ENCODE assay signal across 9 cellular contexts in the genomic region with DNA sequence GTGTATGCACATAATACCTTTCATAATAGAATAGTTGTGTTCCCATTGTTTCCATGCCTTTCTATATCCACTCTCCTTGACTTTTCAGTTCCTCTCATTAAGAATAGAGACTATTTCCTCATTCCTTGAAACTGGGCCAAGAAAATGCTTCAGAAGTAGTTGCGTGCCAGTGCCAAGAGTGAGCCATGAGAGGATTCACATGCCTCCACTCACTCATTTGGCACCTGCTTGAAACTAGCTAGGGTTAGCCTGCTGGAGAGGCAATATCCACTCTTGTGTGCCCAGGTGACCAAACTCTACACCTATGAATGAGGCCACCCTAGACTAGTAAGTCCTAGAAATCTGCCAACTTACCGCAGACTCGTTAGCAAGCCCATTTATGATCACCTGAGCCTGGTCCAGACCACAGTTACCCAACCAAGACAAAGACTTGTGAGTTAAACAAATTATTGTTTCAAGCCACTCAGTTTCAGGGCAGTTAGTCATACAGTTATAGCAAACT.
DNase-seq lines count a peak whose midpoint lies in the region; ATAC-seq, FAIRE-seq and TF ChIP-seq lines count a peak whose summit lies in the region.
"Had no signal": no experiment of that assay in that cellular context is flagged by ENCODE, and none has a peak within 500 bp of the region (broad histone marks: within the 10 kb centered on the region; RNA-seq: fewer than 3 reads in every experiment).

No MANE protein-coding gene starts in this region.

- H2BK20ac ChIP-seq in IMR-90 (ENCODE audit: low read depth, low read length): peak overlapping the region; percentile 23; the same call in 1 of the 2 replicates

- H3K27me3 ChIP-seq in IMR-90 (ENCODE audit: control insufficient read depth, insufficient read depth, low read length) (no peaks in the 10 kb centered on the region), endothelial cell of umbilical vein (ENCODE audit: control insufficient read depth in 2 of 2, insufficient read depth in 2 of 2, low read length in 2 of 2) (no peaks in the 10 kb centered on the region), upper lobe of right lung (no peaks in the 10 kb centered on the region)
- H3K27me3 ChIP-seq: SJSA1 had no signal

- peaks cover 3% of the 10 kb centered on the region; the same call in 1 of the 2 replicates for H3K4me1 ChIP-seq in IMR-90 (ENCODE audit: control insufficient read depth, insufficient read depth, low read length)
- peaks cover 13% of the 10 kb centered on the region for H3K4me1 ChIP-seq in endothelial cell of umbilical vein (ENCODE audit: control insufficient read depth, extremely low read depth, insufficient read depth, low read length)
- H3K4me1 ChIP-seq in upper lobe of right lung: peaks cover 27% of the 10 kb centered on the region

- no peak overlapping the region for H3K18ac ChIP-seq in IMR-90 (ENCODE audit: low read depth, low read length)

- TF ChIP-seq POLR2A in IMR-90 (IDR thresholded peaks at IDR 0.05; ENCODE audit: low read depth, low read length) (no peak), endothelial cell of umbilical vein (IDR thresholded peaks at IDR 0.05; ENCODE audit: low read depth, low read length) (no peak)

- H2AFZ ChIP-seq in IMR-90 (replicated peaks; ENCODE audit: low read length, poor library complexity) (no peak overlapping the region), endothelial cell of umbilical vein (ENCODE audit: low read depth, low read length) (no peak overlapping the region)

- ATAC-seq in Right ventricle myocardium inferior (peak; percentile 69), IMR-90 (ENCODE audit: low read depth) (no peak), upper lobe of right lung (peak; percentile 95), GM21381 (IDR thresholded peaks at IDR 0.05; ENCODE audit: unreplicated experiment) (no peak)

- H4K8ac ChIP-seq in IMR-90 (ENCODE audit: low read depth in 2 of 2, low read length in 2 of 2): no peak overlapping the region; a peak in 1 of 4 replicates

- TF ChIP-seq RAD21 in IMR-90 (IDR thresholded peaks at IDR 0.05; ENCODE audit: low read length): no peak

- no peak overlapping the region for H3K23ac ChIP-seq in IMR-90 (ENCODE audit: low read depth, low read length)

- no peak overlapping the region for H4K5ac ChIP-seq in IMR-90 (ENCODE audit: low read depth, low read length)

- H3K9ac ChIP-seq in IMR-90 (ENCODE audit: low read depth, low read length) (no peak overlapping the region), endothelial cell of umbilical vein (replicated peaks; ENCODE audit: extremely low read depth, insufficient read depth, low read length) (no peak overlapping the region)

- H3K4me2 ChIP-seq in IMR-90 (ENCODE audit: low read depth, low read length) (no peak overlapping the region), endothelial cell of umbilical vein (ENCODE audit: insufficient read depth, low read length) (no peak overlapping the region)

- CTCF ChIA-PET in IMR-90 (lab: Yijun Ruan, JAX): no interaction called here
- CTCF ChIA-PET in endothelial cell of umbilical vein (lab: Charles Lee): interaction anchor here (1.3 to 6.7 kb wide), 4 partner anchors 385 to 612 kb away, joined by 3 to 71 read pairs (median 35); no protein-coding TSS in a partner anchor

- WGBS in IMR-90 (ENCODE audit: extremely low coverage in 2 of 2, insufficient read length in 1 of 2), 2 experiments: no CpG with 5 or more reads among the region's 3 CpGs

- no peak overlapping the region for H2AK9ac ChIP-seq in IMR-90 (replicated peaks; ENCODE audit: low read depth, low read length, poor library complexity)

- H3K79me1 ChIP-seq in IMR-90 (ENCODE audit: low read depth in 1 of 2, low read length in 2 of 2): no peaks in the 10 kb centered on the region

- H3K14ac ChIP-seq in IMR-90 (replicated peaks; ENCODE audit: low read depth, low read length): no peak overlapping the region

- FAIRE-seq in endothelial cell of umbilical vein (lab: Jason Lieb, UNC): peak; percentile 79

- BruUV-seq in IMR-90 (replicated peaks; lab: Mats Ljungman, UMichigan): no TSS peak
- no TSS peak for BruUV-seq in endothelial cell of umbilical vein (replicated peaks; lab: Mats Ljungman, UMichigan)

- no peaks in the 10 kb centered on the region for H3K79me2 ChIP-seq in endothelial cell of umbilical vein (ENCODE audit: control insufficient read depth, insufficient read depth, low read length)

- no peaks in the 10 kb centered on the region for H3K9me3 ChIP-seq in IMR-90 (ENCODE audit: control insufficient read depth, insufficient read depth, low read length)
- no peaks in the 10 kb centered on the region for H3K9me3 ChIP-seq in endothelial cell of umbilical vein (replicated peaks; ENCODE audit: control insufficient read depth, insufficient read depth, low read length)
- no peaks in the 10 kb centered on the region for H3K9me3 ChIP-seq in upper lobe of right lung
- H3K9me3 ChIP-seq: SJSA1 had no signal

- dilution Hi-C loops in IMR-90 (cut with HindIII; ENCODE audit: low sequenced_read_pairs, unreplicated experiment) (no loop called here), endothelial cell of umbilical vein (cut with MboI; ENCODE audit: extremely low pct_ligation_motif_present, low sequenced_read_pairs) (no loop called here)

- H4K20me1 ChIP-seq in IMR-90 (ENCODE audit: insufficient read depth, low read length): no peaks in the 10 kb centered on the region
- no peaks in the 10 kb centered on the region for H4K20me1 ChIP-seq in endothelial cell of umbilical vein (replicated peaks; ENCODE audit: control insufficient read depth, extremely low read depth, insufficient read depth, low read length)

- POLR2A ChIA-PET in IMR-90 (lab: Charles Lee; ENCODE audit: unreplicated experiment): no interaction called here
- POLR2A ChIA-PET in endothelial cell of umbilical vein (lab: Charles Lee): no interaction called here

- no peak overlapping the region for H3K56ac ChIP-seq in IMR-90 (ENCODE audit: extremely low read depth, insufficient read depth, low read length)

- DNase-seq in Right ventricle myocardium inferior (ENCODE audit: missing footprints) (no peak), cardiac septum (ENCODE audit: low spot score) (no peak), IMR-90 (peak; percentile 66), endothelial cell of umbilical vein (ENCODE audit: low read depth, low spot score) (peak; percentile 91), upper lobe of right lung (peak; percentile 65), NCI-H2107 (lab: John Stamatoyannopoulos, UW) (no peak), mesenteric fat pad (ENCODE audit: low spot score) (no peak)

- H4K91ac ChIP-seq in IMR-90 (ENCODE audit: insufficient read depth, low read depth, low read length): no peak overlapping the region

- H3K27ac ChIP-seq in IMR-90 (ENCODE audit: insufficient read depth, low read length) (no peak overlapping the region), endothelial cell of umbilical vein (ENCODE audit: insufficient read depth, low read depth, low read length) (no peak overlapping the region), upper lobe of right lung (no peak overlapping the region)
- H3K27ac ChIP-seq: SJSA1 had no signal

- intact Hi-C loops in Right ventricle myocardium inferior (cut with DNase I): loop anchor here (5.0 to 10.0 kb wide), 2 partner anchors 128 to 386 kb away; a partner anchor contains a TSS
- intact Hi-C loops in cardiac septum (cut with DNase I): loop anchor here (5.0 kb wide), 1 partner anchor 291 kb away; no protein-coding TSS in a partner anchor
- intact Hi-C loops in IMR-90 (cut with micrococcal nuclease): no loop called here
- intact Hi-C loops in endothelial cell of umbilical vein (cut with micrococcal nuclease): loop anchor here (1.0 kb wide), 2 partner anchors 385 to 593 kb away; no protein-coding TSS in a partner anchor
- intact Hi-C loops in upper lobe of right lung (cut with DNase I): no loop called here

- H2BK120ac ChIP-seq in IMR-90 (ENCODE audit: low read depth, low read length): peak overlapping the region; percentile 40; the same call in 1 of the 2 replicates

- H3K36me3 ChIP-seq in IMR-90 (ENCODE audit: control insufficient read depth, insufficient read depth, low read length) (no peaks in the 10 kb centered on the region), endothelial cell of umbilical vein (ENCODE audit: control insufficient read depth in 2 of 2, extremely low read depth in 1 of 2, insufficient read depth in 2 of 2, low read length in 2 of 2) (no peaks in the 10 kb centered on the region), upper lobe of right lung (no peaks in the 10 kb centered on the region)
- H3K36me3 ChIP-seq: SJSA1 had no signal

- in situ Hi-C loops in IMR-90 (cut with MboI; ENCODE audit: low sequenced_read_pairs): loop anchor here (10.0 kb wide), 3 partner anchors 138 to 988 kb away; no protein-coding TSS in a partner anchor

- H3K4ac ChIP-seq in IMR-90 (ENCODE audit: low read depth, low read length): peak overlapping the region; percentile 29; the same call in 1 of the 2 replicates

- no peak overlapping the region for H2BK5ac ChIP-seq in IMR-90 (ENCODE audit: low read depth, low read length, poor library complexity, severe bottlenecking)

- peaks cover 3% of the 10 kb centered on the region; the same call in 1 of the 2 replicates for H3K9me1 ChIP-seq in IMR-90 (ENCODE audit: insufficient read depth, low read length)
- H3K9me1 ChIP-seq in endothelial cell of umbilical vein (replicated peaks; ENCODE audit: control insufficient read depth, extremely low read depth, insufficient read depth, low read length): no peaks in the 10 kb centered on the region

- H3K4me3 ChIP-seq in IMR-90 (ENCODE audit: insufficient read depth, low read depth, low read length) (no peak overlapping the region), endothelial cell of umbilical vein (replicated peaks in 1 of 3; ENCODE audit: insufficient read depth in 1 of 3, low read depth in 1 of 3, low read length in 3 of 3) (no peak overlapping the region), upper lobe of right lung (no peak overlapping the region)
- H3K4me3 ChIP-seq: SJSA1 had no signal

- TF ChIP-seq CTCF in IMR-90 (conservative IDR thresholded peaks at IDR 0.05; ENCODE audit: low read depth, low read length) (no peak), endothelial cell of umbilical vein (IDR thresholded peaks at IDR 0.05; ENCODE audit: extremely low read depth in 1 of 2, insufficient read depth in 1 of 2, low read depth in 1 of 2, low read length in 2 of 2) (no peak), upper lobe of right lung (IDR thresholded peaks at IDR 0.05) (no peak)

- H2AK5ac ChIP-seq in IMR-90 (ENCODE audit: low read depth, low read length): no peak overlapping the region

- no peak overlapping the region for H2BK15ac ChIP-seq in IMR-90 (ENCODE audit: low read depth, low read length)

TF ChIP-seq in IMR-90, 13 proteins besides CTCF, POLR2A, EP300 and RAD21 (continues in another document):
- TF ChIP-seq RFX5 (IDR thresholded peaks at IDR 0.05; ENCODE audit: low read depth, low read length): no peak
- TF ChIP-seq NFE2L2 (IDR thresholded peaks at IDR 0.05; ENCODE audit: low read depth, low read length): no peak
- TF ChIP-seq BHLHE40 (IDR thresholded peaks at IDR 0.05; ENCODE audit: low read depth, low read length): no peak
- TF ChIP-seq CEBPB (IDR thresholded peaks at IDR 0.05; ENCODE audit: low read depth, low read length): no peak

TF ChIP-seq in endothelial cell of umbilical vein, 7 proteins besides CTCF, POLR2A, EP300 and RAD21 (continues in another document):
- no peak for TF ChIP-seq MYC (IDR thresholded peaks at IDR 0.05; ENCODE audit: low read depth, low read length)
- TF ChIP-seq FOS (IDR thresholded peaks at IDR 0.05; ENCODE audit: borderline replicate concordance, insufficient read depth, low read length): no peak

Comparison
In these comparisons a context has a peak if more than half of its experiments do, and no peak if none do; other contexts are left out.
1. ATAC-seq: peak in Right ventricle myocardium inferior (single experiment) and upper lobe of right lung (single experiment); none in IMR-90 (single experiment) and GM21381 (single experiment).
2. DNase-seq: peak in IMR-90 (single experiment), endothelial cell of umbilical vein (single experiment) and upper lobe of right lung (single experiment); none in Right ventricle myocardium inferior (single experiment), cardiac septum (single experiment), NCI-H2107 (single experiment) and mesenteric fat pad (single experiment).
3. intact Hi-C loops: an anchor here in Right ventricle myocardium inferior (5.0 to 10.0 kb wide), cardiac septum (5.0 kb wide) and endothelial cell of umbilical vein (1.0 kb wide); none called in IMR-90 and upper lobe of right lung.